In the genomic region with DNA sequence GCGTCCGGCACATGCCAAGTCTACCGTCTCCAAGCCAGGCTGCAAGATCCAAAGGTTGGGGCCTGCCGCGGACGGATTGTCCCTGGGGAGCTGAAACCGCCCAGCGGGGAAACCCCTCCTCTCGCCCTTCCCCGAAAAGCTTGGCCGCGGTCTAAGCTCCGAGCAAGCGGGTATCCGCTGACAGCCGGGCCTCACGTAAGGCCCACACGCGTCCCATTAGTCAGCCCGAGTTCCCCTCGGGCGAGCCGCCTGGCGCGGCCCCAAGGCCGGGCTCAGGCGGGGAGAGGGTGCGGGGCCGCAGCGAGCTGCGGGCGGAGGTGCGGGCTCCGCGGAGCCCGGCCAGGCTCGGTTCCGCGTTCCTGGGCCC, we compare ENCODE assay signal across 1 cellular context.
TF ChIP-seq lines count a peak whose summit lies in the region.

No MANE protein-coding gene starts in this region.

TF ChIP-seq in GM12878, 131 proteins besides CTCF, POLR2A, EP300 and RAD21 (continued from another document):
- no peak; the same call in 1 of the 2 replicates for TF ChIP-seq YY1 (IDR thresholded peaks at IDR 0.05; ENCODE audit: low read depth, low read length)
- TF ChIP-seq NFYA (IDR thresholded peaks at IDR 0.05; ENCODE audit: borderline replicate concordance, low read depth, low read length) = no peak
- TF ChIP-seq JUND (IDR thresholded peaks at IDR 0.05; ENCODE audit: low read depth, low read length) = no peak
- TF ChIP-seq, protein P1, sequence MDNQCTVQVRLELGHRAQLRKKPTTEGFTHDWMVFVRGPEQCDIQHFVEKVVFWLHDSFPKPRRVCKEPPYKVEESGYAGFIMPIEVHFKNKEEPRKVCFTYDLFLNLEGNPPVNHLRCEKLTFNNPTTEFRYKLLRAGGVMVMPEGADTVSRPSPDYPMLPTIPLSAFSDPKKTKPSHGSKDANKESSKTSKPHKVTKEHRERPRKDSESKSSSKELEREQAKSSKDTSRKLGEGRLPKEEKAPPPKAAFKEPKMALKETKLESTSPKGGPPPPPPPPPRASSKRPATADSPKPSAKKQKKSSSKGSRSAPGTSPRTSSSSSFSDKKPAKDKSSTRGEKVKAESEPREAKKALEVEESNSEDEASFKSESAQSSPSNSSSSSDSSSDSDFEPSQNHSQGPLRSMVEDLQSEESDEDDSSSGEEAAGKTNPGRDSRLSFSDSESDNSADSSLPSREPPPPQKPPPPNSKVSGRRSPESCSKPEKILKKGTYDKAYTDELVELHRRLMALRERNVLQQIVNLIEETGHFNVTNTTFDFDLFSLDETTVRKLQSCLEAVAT (IDR thresholded peaks at IDR 0.05) = no peak
- TF ChIP-seq FOXK2 (IDR thresholded peaks at IDR 0.05) = no peak
- TF ChIP-seq, protein P2, sequence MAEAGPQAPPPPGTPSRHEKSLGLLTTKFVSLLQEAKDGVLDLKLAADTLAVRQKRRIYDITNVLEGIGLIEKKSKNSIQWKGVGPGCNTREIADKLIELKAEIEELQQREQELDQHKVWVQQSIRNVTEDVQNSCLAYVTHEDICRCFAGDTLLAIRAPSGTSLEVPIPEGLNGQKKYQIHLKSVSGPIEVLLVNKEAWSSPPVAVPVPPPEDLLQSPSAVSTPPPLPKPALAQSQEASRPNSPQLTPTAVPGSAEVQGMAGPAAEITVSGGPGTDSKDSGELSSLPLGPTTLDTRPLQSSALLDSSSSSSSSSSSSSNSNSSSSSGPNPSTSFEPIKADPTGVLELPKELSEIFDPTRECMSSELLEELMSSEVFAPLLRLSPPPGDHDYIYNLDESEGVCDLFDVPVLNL (IDR thresholded peaks at IDR 0.05; ENCODE audit: low read depth, low read length) = no peak
- TF ChIP-seq PML (IDR thresholded peaks at IDR 0.05; ENCODE audit: low read length) = no peak
- TF ChIP-seq ZNF622 (IDR thresholded peaks at IDR 0.05) = no peak
- TF ChIP-seq SMARCA5 (IDR thresholded peaks at IDR 0.05) = no peak
- TF ChIP-seq, protein P3, sequence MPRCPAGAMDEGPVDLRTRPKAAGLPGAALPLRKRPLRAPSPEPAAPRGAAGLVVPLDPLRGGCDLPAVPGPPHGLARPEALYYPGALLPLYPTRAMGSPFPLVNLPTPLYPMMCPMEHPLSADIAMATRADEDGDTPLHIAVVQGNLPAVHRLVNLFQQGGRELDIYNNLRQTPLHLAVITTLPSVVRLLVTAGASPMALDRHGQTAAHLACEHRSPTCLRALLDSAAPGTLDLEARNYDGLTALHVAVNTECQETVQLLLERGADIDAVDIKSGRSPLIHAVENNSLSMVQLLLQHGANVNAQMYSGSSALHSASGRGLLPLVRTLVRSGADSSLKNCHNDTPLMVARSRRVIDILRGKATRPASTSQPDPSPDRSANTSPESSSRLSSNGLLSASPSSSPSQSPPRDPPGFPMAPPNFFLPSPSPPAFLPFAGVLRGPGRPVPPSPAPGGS (IDR thresholded peaks at IDR 0.05; ENCODE audit: borderline replicate concordance, insufficient read depth, low read depth, low read length, poor library complexity, severe bottlenecking) = peak; percentile 32
- no peak for TF ChIP-seq PAX5 (IDR thresholded peaks at IDR 0.05; ENCODE audit: borderline replicate concordance, low read depth, low read length)
- TF ChIP-seq BCL11A (IDR thresholded peaks at IDR 0.05; ENCODE audit: low read depth, low read length) = no peak
- TF ChIP-seq TCF12 (IDR thresholded peaks at IDR 0.05; ENCODE audit: low read depth, low read length) = 0 out of 2 replicates have a peak, but pooled peaks have one; percentile 10
- no peak for TF ChIP-seq WRNIP1 (IDR thresholded peaks at IDR 0.05; ENCODE audit: borderline replicate concordance, low read depth, low read length)
- TF ChIP-seq, protein P4, sequence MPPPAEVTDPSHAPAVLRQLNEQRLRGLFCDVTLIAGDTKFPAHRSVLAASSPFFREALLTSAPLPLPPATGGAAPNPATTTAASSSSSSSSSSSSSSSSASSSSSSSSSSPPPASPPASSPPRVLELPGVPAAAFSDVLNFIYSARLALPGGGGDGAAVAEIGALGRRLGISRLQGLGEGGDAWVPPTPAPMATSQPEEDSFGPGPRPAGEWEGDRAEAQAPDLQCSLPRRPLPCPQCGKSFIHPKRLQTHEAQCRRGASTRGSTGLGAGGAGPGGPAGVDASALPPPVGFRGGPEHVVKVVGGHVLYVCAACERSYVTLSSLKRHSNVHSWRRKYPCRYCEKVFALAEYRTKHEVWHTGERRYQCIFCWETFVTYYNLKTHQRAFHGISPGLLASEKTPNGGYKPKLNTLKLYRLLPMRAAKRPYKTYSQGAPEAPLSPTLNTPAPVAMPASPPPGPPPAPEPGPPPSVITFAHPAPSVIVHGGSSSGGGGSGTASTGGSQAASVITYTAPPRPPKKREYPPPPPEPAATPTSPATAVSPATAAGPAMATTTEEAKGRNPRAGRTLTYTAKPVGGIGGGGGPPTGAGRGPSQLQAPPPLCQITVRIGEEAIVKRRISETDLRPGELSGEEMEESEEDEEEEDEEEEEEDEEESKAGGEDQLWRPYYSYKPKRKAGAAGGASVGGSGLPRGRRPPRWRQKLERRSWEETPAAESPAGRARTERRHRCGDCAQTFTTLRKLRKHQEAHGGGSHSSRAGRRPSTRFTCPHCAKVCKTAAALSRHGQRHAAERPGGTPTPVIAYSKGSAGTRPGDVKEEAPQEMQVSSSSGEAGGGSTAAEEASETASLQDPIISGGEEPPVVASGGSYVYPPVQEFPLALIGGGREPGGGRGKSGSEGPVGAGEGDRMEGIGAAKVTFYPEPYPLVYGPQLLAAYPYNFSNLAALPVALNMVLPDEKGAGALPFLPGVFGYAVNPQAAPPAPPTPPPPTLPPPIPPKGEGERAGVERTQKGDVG (CRISPR knock-in tag; IDR thresholded peaks at IDR 0.05) = no peak
- TF ChIP-seq, protein P5, sequence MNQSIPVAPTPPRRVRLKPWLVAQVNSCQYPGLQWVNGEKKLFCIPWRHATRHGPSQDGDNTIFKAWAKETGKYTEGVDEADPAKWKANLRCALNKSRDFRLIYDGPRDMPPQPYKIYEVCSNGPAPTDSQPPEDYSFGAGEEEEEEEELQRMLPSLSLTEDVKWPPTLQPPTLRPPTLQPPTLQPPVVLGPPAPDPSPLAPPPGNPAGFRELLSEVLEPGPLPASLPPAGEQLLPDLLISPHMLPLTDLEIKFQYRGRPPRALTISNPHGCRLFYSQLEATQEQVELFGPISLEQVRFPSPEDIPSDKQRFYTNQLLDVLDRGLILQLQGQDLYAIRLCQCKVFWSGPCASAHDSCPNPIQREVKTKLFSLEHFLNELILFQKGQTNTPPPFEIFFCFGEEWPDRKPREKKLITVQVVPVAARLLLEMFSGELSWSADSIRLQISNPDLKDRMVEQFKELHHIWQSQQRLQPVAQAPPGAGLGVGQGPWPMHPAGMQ (IDR thresholded peaks at IDR 0.05; ENCODE audit: borderline replicate concordance) = no peak
- no peak for TF ChIP-seq ZNF384 (IDR thresholded peaks at IDR 0.05; ENCODE audit: borderline replicate concordance, low read depth, low read length)
- TF ChIP-seq EZH2 (IDR thresholded peaks at IDR 0.05; ENCODE audit: borderline replicate concordance, control insufficient read depth, low read depth, low read length) = no peak
- TF ChIP-seq, protein P6, sequence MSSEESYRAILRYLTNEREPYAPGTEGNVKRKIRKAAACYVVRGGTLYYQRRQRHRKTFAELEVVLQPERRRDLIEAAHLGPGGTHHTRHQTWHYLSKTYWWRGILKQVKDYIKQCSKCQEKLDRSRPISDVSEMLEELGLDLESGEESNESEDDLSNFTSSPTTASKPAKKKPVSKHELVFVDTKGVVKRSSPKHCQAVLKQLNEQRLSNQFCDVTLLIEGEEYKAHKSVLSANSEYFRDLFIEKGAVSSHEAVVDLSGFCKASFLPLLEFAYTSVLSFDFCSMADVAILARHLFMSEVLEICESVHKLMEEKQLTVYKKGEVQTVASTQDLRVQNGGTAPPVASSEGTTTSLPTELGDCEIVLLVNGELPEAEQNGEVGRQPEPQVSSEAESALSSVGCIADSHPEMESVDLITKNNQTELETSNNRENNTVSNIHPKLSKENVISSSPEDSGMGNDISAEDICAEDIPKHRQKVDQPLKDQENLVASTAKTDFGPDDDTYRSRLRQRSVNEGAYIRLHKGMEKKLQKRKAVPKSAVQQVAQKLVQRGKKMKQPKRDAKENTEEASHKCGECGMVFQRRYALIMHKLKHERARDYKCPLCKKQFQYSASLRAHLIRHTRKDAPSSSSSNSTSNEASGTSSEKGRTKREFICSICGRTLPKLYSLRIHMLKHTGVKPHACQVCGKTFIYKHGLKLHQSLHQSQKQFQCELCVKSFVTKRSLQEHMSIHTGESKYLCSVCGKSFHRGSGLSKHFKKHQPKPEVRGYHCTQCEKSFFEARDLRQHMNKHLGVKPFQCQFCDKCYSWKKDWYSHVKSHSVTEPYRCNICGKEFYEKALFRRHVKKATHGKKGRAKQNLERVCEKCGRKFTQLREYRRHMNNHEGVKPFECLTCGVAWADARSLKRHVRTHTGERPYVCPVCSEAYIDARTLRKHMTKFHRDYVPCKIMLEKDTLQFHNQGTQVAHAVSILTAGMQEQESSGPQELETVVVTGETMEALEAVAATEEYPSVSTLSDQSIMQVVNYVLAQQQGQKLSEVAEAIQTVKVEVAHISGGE (CRISPR knock-in tag; IDR thresholded peaks at IDR 0.05) = no peak
- 0 out of 2 replicates have a peak, but pooled peaks have one; percentile 15 for TF ChIP-seq EED (IDR thresholded peaks at IDR 0.05; ENCODE audit: low read depth)
- TF ChIP-seq MEF2A (IDR thresholded peaks at IDR 0.05; ENCODE audit: insufficient read depth, low read depth, low read length) = no peak
- no peak for TF ChIP-seq KAT2A (conservative IDR thresholded peaks at IDR 0.05; ENCODE audit: control insufficient read depth, low read depth, low read length)
- TF ChIP-seq ZNF217 (IDR thresholded peaks at IDR 0.05) = no peak
- TF ChIP-seq MEF2B (IDR thresholded peaks at IDR 0.05; ENCODE audit: partially characterized antibody, poor library complexity, severe bottlenecking) = peak; percentile 75
- TF ChIP-seq, protein P7, sequence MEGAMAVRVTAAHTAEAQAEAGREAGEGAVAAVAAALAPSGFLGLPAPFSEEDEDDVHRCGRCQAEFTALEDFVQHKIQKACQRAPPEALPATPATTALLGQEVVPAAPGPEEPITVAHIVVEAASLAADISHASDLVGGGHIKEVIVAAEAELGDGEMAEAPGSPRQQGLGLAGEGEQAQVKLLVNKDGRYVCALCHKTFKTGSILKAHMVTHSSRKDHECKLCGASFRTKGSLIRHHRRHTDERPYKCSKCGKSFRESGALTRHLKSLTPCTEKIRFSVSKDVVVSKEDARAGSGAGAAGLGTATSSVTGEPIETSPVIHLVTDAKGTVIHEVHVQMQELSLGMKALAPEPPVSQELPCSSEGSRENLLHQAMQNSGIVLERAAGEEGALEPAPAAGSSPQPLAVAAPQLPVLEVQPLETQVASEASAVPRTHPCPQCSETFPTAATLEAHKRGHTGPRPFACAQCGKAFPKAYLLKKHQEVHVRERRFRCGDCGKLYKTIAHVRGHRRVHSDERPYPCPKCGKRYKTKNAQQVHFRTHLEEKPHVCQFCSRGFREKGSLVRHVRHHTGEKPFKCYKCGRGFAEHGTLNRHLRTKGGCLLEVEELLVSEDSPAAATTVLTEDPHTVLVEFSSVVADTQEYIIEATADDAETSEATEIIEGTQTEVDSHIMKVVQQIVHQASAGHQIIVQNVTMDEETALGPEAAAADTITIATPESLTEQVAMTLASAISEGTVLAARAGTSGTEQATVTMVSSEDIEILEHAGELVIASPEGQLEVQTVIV (IDR thresholded peaks at IDR 0.05; ENCODE audit: borderline replicate concordance, partially characterized antibody) = no peak
- no peak for TF ChIP-seq ASH2L (IDR thresholded peaks at IDR 0.05; ENCODE audit: borderline replicate concordance, low read depth)
- TF ChIP-seq IKZF1 (conservative IDR thresholded peaks at IDR 0.05) = 0 out of 2 replicates have a peak, but pooled peaks have one; percentile 38
- no peak for TF ChIP-seq BMI1 (IDR thresholded peaks at IDR 0.05; ENCODE audit: borderline replicate concordance)
- no peak for TF ChIP-seq NBN (IDR thresholded peaks at IDR 0.05)
- no peak for TF ChIP-seq SP1 (IDR thresholded peaks at IDR 0.05; ENCODE audit: low read depth, low read length)
TF ChIP-seq in GM12878: peak in this region for 5.
